In the genomic region with DNA sequence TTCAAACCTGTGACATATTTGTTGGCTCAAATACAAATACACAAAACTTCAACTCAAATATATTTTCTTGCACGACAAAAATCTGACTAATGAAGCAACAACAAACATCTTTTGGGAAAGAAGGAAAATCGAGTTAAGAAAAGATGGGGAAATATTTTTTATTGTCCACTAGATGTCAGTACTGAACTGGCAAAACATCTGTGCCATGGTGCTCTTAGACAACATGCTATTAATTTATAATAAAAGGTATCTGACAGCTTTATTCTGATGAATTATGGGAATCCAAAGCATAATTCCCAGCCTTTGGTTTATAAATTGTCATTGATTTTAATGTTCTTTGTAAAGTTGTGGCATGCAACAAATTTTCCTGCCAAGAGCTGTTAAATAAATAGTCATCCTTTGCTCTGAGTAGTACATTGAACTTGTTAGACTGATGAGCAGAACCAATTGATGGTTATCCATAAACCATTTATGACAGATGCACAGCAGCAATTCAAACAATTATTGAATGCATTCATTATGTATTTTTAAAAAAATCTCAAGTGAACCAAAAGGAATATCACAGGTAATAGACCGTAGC, we compare ENCODE assay signal across 1 cellular context.
TF ChIP-seq lines count a peak whose summit lies in the region.

No MANE protein-coding gene starts in this region.

TF ChIP-seq in liver, 16 proteins besides CTCF, POLR2A, EP300 and RAD21 (continued from another document):
- TF ChIP-seq REST (IDR thresholded peaks at IDR 0.05) (no peak), HNF4G (IDR thresholded peaks at IDR 0.05) (no peak)
TF ChIP-seq in liver: peak in this region for 0.
